ENCODE assay signal across 15 cellular contexts in the genomic region with DNA sequence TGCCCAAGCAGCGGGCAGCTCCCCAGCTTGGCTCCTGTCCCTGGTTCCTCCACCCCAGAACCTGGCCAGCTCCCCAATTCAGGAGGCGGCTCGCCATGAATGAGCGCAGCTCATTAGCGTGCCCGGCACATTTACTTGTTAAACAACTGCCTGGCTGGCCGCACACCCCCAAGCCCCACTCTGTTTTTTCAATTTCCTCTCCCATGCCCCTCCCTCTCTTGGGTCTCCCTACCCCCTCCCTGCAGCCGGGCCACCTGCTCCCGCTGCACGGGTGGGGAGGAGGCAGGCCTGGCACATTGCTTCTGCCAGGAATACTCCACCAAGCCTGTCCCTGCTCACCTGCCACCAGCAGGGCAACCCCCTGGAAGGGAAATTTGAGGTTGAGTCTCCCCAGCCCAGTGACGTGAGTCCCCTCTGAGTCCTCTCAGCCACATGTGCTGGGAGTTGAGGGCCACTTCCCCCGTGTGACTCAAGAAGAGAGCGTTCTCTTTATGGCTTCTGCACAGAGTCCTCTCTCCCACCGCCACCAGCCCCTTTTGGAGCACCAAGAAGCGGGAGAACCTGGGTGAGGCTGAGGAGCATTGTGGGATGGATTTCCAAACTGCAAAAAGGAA. TPM values are rescaled to one million over a fixed set of nuclear protein-coding genes. Genes with fewer than 3 reads are reported as not detected.
DNase-seq lines count a peak whose midpoint lies in the region; ATAC-seq and TF ChIP-seq lines count a peak whose summit lies in the region.
"Had no signal": no experiment of that assay in that cellular context is flagged by ENCODE, and none has a peak within 500 bp of the region (broad histone marks: within the 10 kb centered on the region; RNA-seq: fewer than 3 reads in every experiment).

No MANE protein-coding gene starts in this region.

- H3K27me3 Mint-ChIP-seq in GM23338 (ENCODE audit: insufficient read depth, low read depth, poor library complexity) (peaks cover 51% of the 10 kb centered on the region), mesothelial cell of epicardium (ENCODE audit: low read depth) (peaks cover 93% of the 10 kb centered on the region)

- H3K27ac Mint-ChIP-seq in GM23338 (no peak overlapping the region; the same call in 1 of the 2 replicates), mesothelial cell of epicardium (no peak overlapping the region)
- H3K27ac Mint-ChIP-seq: activated T-helper 17 cell treated with anti-CD3 and anti-CD28 coated beads, Interleukin-2, amount 50 U/mL, for 72 hours; T-helper 17 cell had no signal

- H3K36me3 Mint-ChIP-seq in GM23338 (ENCODE audit: low read depth) = no peaks in the 10 kb centered on the region
- H3K36me3 Mint-ChIP-seq in mesothelial cell of epicardium = no peaks in the 10 kb centered on the region

- H3K4me1 Mint-ChIP-seq in GM23338 (peaks cover 22% of the 10 kb centered on the region), mesothelial cell of epicardium (peaks cover 12% of the 10 kb centered on the region)
- H3K4me1 Mint-ChIP-seq: activated T-helper 17 cell treated with anti-CD3 and anti-CD28 coated beads, Interleukin-2, amount 50 U/mL, for 72 hours had no signal

- H3K9me3 ChIP-seq in trophoblast cell (ENCODE audit: insufficient read depth, low read depth, low read length) = peaks cover 3% of the 10 kb centered on the region
- H3K9me3 ChIP-seq: HAP-1 had no signal

- no peak overlapping the region for H3K18ac ChIP-seq in trophoblast cell (ENCODE audit: low read length)

- H2AK5ac ChIP-seq in trophoblast cell (ENCODE audit: low read length) = no peak overlapping the region

- no peak overlapping the region for H3K9ac ChIP-seq in trophoblast cell (ENCODE audit: low read length)

- no peak overlapping the region for H3K27ac ChIP-seq in GM23338 (ENCODE audit: low read depth)
- no peak overlapping the region for H3K27ac ChIP-seq in trophoblast cell (ENCODE audit: low read depth, low read length)

- H2BK5ac ChIP-seq in trophoblast cell (ENCODE audit: low read depth, low read length, poor library complexity) = no peak overlapping the region

- DNase-seq in COLO668 (lab: John Stamatoyannopoulos, UW; ENCODE audit: unreplicated experiment) (peak; percentile 75), GM23338 (ENCODE audit: low spot score) (no peak), NCI-H345 (lab: John Stamatoyannopoulos, UW) (peak; percentile 52), cerebellar cortex (ENCODE audit: low spot score) (peak; percentile 45), mesothelial cell of epicardium (ENCODE audit: low spot score in 2 of 2, unreplicated experiment in 2 of 2) (no peak), trophoblast cell (no peak), putamen (ENCODE audit: low spot score) (no peak)
- DNase-seq in stimulated activated CD4-positive, alpha-beta T cell treated with anti-CD3 and anti-CD28 coated beads, Interleukin-2, amount 100 ng/mL, for 24 hours = no peak
- DNase-seq: activated CD4-positive, alpha-beta T cell treated with anti-CD3 and anti-CD28 coated beads, Interleukin-2, amount 50 U/mL, for 1 hour; kidney; stimulated activated CD4-positive, alpha-beta T cell treated with anti-CD3 and anti-CD28 coated beads, Interleukin-4, amount 100 ng/mL, for 4 hours; stimulated activated naive CD4-positive, alpha-beta T cell treated with Interleukin-2 at 50 U/mL for 16 hours; T-helper 17 cell had no signal

- no peak overlapping the region for H3K4ac ChIP-seq in trophoblast cell (ENCODE audit: low read depth, low read length)

- H2BK120ac ChIP-seq in trophoblast cell (ENCODE audit: insufficient read depth, low read length, poor library complexity) = no peak overlapping the region

- no peak overlapping the region for H4K12ac ChIP-seq in trophoblast cell (ENCODE audit: low read depth, low read length)

- no peak overlapping the region for H3K23ac ChIP-seq in trophoblast cell (ENCODE audit: low read length)

- no peaks in the 10 kb centered on the region for H3K9me2 ChIP-seq in GM23338 (ENCODE audit: insufficient read depth)

- peak overlapping the region; percentile 26; the same call in 1 of the 2 replicates for H3K4me3 ChIP-seq in GM23338
- H3K4me3 ChIP-seq in trophoblast cell (ENCODE audit: low read depth, low read length) = no peak overlapping the region
- H3K4me3 ChIP-seq: HAP-1 had no signal

- H3K4me2 ChIP-seq in GM23338 = peak overlapping the region; percentile 51; the same call in 1 of the 2 replicates
- no peak overlapping the region for H3K4me2 ChIP-seq in trophoblast cell (ENCODE audit: low read length)

- peaks cover 54% of the 10 kb centered on the region for H3K27me3 ChIP-seq in GM23338 (ENCODE audit: insufficient read depth)
- H3K27me3 ChIP-seq in trophoblast cell (ENCODE audit: insufficient read depth, low read length) = peaks cover 35% of the 10 kb centered on the region

- H4K8ac ChIP-seq in trophoblast cell (ENCODE audit: low read depth, low read length) = no peak overlapping the region

- H2AFZ ChIP-seq in GM23338 (peak overlapping the region; percentile 88), trophoblast cell (ENCODE audit: insufficient read depth, low read length, poor library complexity) (no peak overlapping the region)

- peaks cover 13% of the 10 kb centered on the region for H3K4me1 ChIP-seq in GM23338 (ENCODE audit: insufficient read depth)
- peaks cover 4 to 7% of the 10 kb centered on the region in 2 experiments for H3K4me1 ChIP-seq in trophoblast cell (ENCODE audit: control insufficient read depth in 1 of 2, insufficient read depth in 2 of 2, low read length in 2 of 2)

- no peak for TF ChIP-seq CTCF in GM23338 (conservative IDR thresholded peaks at IDR 0.05; ENCODE audit: low read depth in 2 of 2)
- TF ChIP-seq CTCF in mesothelial cell of epicardium (IDR thresholded peaks at IDR 0.05; ENCODE audit: unreplicated experiment) = no peak

- ATAC-seq in GM23338 = no peak
- ATAC-seq: activated T-helper 17 cell treated with anti-CD3 and anti-CD28 coated beads, Interleukin-2, amount 50 U/mL, for 72 hours; T-helper 17 cell had no signal

- no peaks in the 10 kb centered on the region for H3K9me3 Mint-ChIP-seq in GM23338
- H3K9me3 Mint-ChIP-seq in mesothelial cell of epicardium = no peaks in the 10 kb centered on the region
- H3K9me3 Mint-ChIP-seq: activated T-helper 17 cell treated with anti-CD3 and anti-CD28 coated beads, Interleukin-2, amount 50 U/mL, for 72 hours had no signal

- H3K14ac ChIP-seq in trophoblast cell (ENCODE audit: low read length) = no peak overlapping the region

- H3K79me2 ChIP-seq in GM23338 (replicated peaks; ENCODE audit: insufficient read depth) = no peaks in the 10 kb centered on the region
- H3K79me2 ChIP-seq in trophoblast cell (ENCODE audit: control insufficient read depth, insufficient read depth, low read length, poor library complexity) = no peaks in the 10 kb centered on the region

- no peak overlapping the region for H2BK12ac ChIP-seq in trophoblast cell (ENCODE audit: low read length)

- no CpG with 5 or more reads among the region's 15 CpGs for WGBS in trophoblast cell (ENCODE audit: extremely low coverage, insufficient coverage, insufficient read length)

- 0 out of 2 replicates have a peak, but pooled peaks cover 6% of the 10 kb centered on the region for H3F3A ChIP-seq in GM23338 (replicated peaks; ENCODE audit: low read depth)

- no peaks in the 10 kb centered on the region; the same call in 1 of the 2 replicates for H4K20me1 ChIP-seq in GM23338 (replicated peaks; ENCODE audit: insufficient read depth)

- H3K36me3 ChIP-seq in GM23338 (ENCODE audit: insufficient read depth) (no peaks in the 10 kb centered on the region), trophoblast cell (ENCODE audit: control insufficient read depth in 1 of 2, insufficient read depth in 2 of 2, low read length in 2 of 2) (no peaks in the 10 kb centered on the region)
- H3K36me3 ChIP-seq: HAP-1 had no signal

- no peak overlapping the region for H4K91ac ChIP-seq in trophoblast cell (ENCODE audit: low read depth, low read length)

- H3K79me1 ChIP-seq in trophoblast cell (ENCODE audit: low read length) = no peaks in the 10 kb centered on the region

- H3K4me3 Mint-ChIP-seq in GM23338 (no peak overlapping the region), mesothelial cell of epicardium (no peak overlapping the region)
- H3K4me3 Mint-ChIP-seq: activated T-helper 17 cell treated with anti-CD3 and anti-CD28 coated beads, Interleukin-2, amount 50 U/mL, for 72 hours; T-helper 17 cell had no signal

TF ChIP-seq in GM23338, 12 proteins besides CTCF, POLR2A, EP300 and RAD21 (continues in another document):
- TF ChIP-seq CREB1 (CRISPR knock-in tag; IDR thresholded peaks at IDR 0.05; ENCODE audit: low read depth) = no peak

RNA-seq across cellular contexts. Expression of gene SLIT1, which starts 2.6 kb away (rescaled TPM):
- total RNA-seq in GM23338 (2014; rRNA removed; shearing (Covaris generic)) = 1.7 and 2.0 TPM in 2 replicates
- 0.37 and 0.76 TPM in 2 replicates for polyA plus RNA-seq in GM23338 (2016; fragmentation: Nextera tagmentation; extraction: Ambion mirVana)
- 0.27 to 0.40 TPM (median 0.40 TPM) in 3 replicates for total RNA-seq in mesothelial cell of epicardium
- polyA plus RNA-seq in trophoblast cell (2013) = 0.16 and 0.21 TPM in 2 replicates

Comparison
In these comparisons a context has a peak if more than half of its experiments do, and no peak if none do; other contexts are left out.
1. DNase-seq: peak in COLO668 (single experiment), NCI-H345 (single experiment) and cerebellar cortex (single experiment); none in GM23338 (single experiment), mesothelial cell of epicardium (0 of 2), trophoblast cell (0 of 2), putamen (single experiment) and stimulated activated CD4-positive, alpha-beta T cell treated with anti-CD3 and anti-CD28 coated beads, Interleukin-2, amount 100 ng/mL, for 24 hours (0 of 2).